18 cellular contexts compared by ENCODE assay signal in genomic region chr3:134697830-134698699, GRCh38. TPM values are rescaled to one million over a fixed set of nuclear protein-coding genes. Genes with fewer than 3 reads are reported as not detected.
DNase-seq lines count a peak whose midpoint lies in the region; ATAC-seq, FAIRE-seq and TF ChIP-seq lines count a peak whose summit lies in the region.
"Had no signal": no experiment of that assay in that cellular context is flagged by ENCODE, and none has a peak within 500 bp of the region (broad histone marks: within the 10 kb centered on the region; RNA-seq: fewer than 3 reads in every experiment).

No MANE protein-coding gene starts in this region.

- H3K36me3 Mint-ChIP-seq in MCF 10A (ENCODE audit: insufficient read depth, unreplicated experiment) = no peaks in the 10 kb centered on the region
- no peaks in the 10 kb centered on the region for H3K36me3 Mint-ChIP-seq in CD4-positive, alpha-beta memory T cell
- H3K36me3 Mint-ChIP-seq: CD14-positive monocyte had no signal

- intact Hi-C loops in breast epithelium (cut with DNase I; ENCODE audit: low total_unique reads) = no loop called here
- intact Hi-C loops in MCF 10A (cut with micrococcal nuclease) = no loop called here
- intact Hi-C loops in heart right ventricle (cut with DNase I) = loop anchor here in 3 of 10 donors (5.0 to 10.0 kb wide), 3 partner anchors 51 to 57 kb away; no protein-coding TSS in a partner anchor
- intact Hi-C loops in CD4-positive, alpha-beta memory T cell (cut with micrococcal nuclease) = no loop called here

- BruUV-seq in MCF 10A (replicated peaks; lab: Mats Ljungman, UMichigan) = no TSS peak

- H3K4me1 ChIP-seq in breast epithelium = no peaks in the 10 kb centered on the region
- peaks cover 0 to 67% (median 21%) of the 10 kb centered on the region in 9 donors for H3K4me1 ChIP-seq in heart right ventricle
- H3K4me1 ChIP-seq in suprapubic skin = peaks cover 66% of the 10 kb centered on the region
- no peaks in the 10 kb centered on the region for H3K4me1 ChIP-seq in CD4-positive, alpha-beta memory T cell (ENCODE audit: insufficient read depth, low read length)

- TF ChIP-seq EP300 in suprapubic skin (IDR thresholded peaks at IDR 0.05) = no peak

- WGBS in heart right ventricle, 2 donors = 47 to 67% methylated on average over 12 of the region's 12 CpGs
- 46% methylated on average over 12 of the region's 12 CpGs for WGBS in suprapubic skin

- H3K36me3 ChIP-seq in breast epithelium = no peaks in the 10 kb centered on the region
- H3K36me3 ChIP-seq in heart right ventricle = no peaks in the 10 kb centered on the region
- no peaks in the 10 kb centered on the region for H3K36me3 ChIP-seq in suprapubic skin
- H3K36me3 ChIP-seq in CD4-positive, alpha-beta memory T cell (ENCODE audit: insufficient read depth, low read length) = no peaks in the 10 kb centered on the region

- no peaks in the 10 kb centered on the region for H3K4me1 Mint-ChIP-seq in MCF 10A (ENCODE audit: insufficient read depth, unreplicated experiment)
- H3K4me1 Mint-ChIP-seq in CD4-positive, alpha-beta memory T cell = no peaks in the 10 kb centered on the region
- H3K4me1 Mint-ChIP-seq: CD14-positive monocyte had no signal

- H3K27ac Mint-ChIP-seq in MCF 10A (ENCODE audit: low read depth, unreplicated experiment) = no peak overlapping the region
- no peak overlapping the region for H3K27ac Mint-ChIP-seq in CD4-positive, alpha-beta memory T cell

- TF ChIP-seq CTCF in breast epithelium (IDR thresholded peaks at IDR 0.05) = no peak
- TF ChIP-seq CTCF in MCF 10A (IDR thresholded peaks at IDR 0.05; ENCODE audit: unreplicated experiment) = no peak
- peak in 3 of 9 donors; percentile 10 to 21 (median 16) for TF ChIP-seq CTCF in heart right ventricle (IDR thresholded peaks at IDR 0.05)
- TF ChIP-seq CTCF in suprapubic skin (IDR thresholded peaks at IDR 0.05) = no peak

- no peak overlapping the region for H3K4me3 Mint-ChIP-seq in MCF 10A (ENCODE audit: unreplicated experiment)
- no peak overlapping the region for H3K4me3 Mint-ChIP-seq in CD4-positive, alpha-beta memory T cell
- H3K4me3 Mint-ChIP-seq: CD14-positive monocyte had no signal

- no peak for FAIRE-seq in HTR-8/SVneo (lab: Jason Lieb, UNC)
- FAIRE-seq: H1 had no signal

- H3K4me3 ChIP-seq in breast epithelium = no peak overlapping the region
- no peak overlapping the region for H3K4me3 ChIP-seq in heart right ventricle
- no peak overlapping the region for H3K4me3 ChIP-seq in suprapubic skin
- no peak overlapping the region for H3K4me3 ChIP-seq in CD4-positive, alpha-beta memory T cell (ENCODE audit: low read length in 2 of 2)

- TF ChIP-seq POLR2A in breast epithelium (IDR thresholded peaks at IDR 0.05) = no peak
- no peak for TF ChIP-seq POLR2A in suprapubic skin (IDR thresholded peaks at IDR 0.05)

- POLR2A ChIA-PET in MCF 10A (lab: Yijun Ruan, JAX) = interaction anchor here (1.5 kb wide), 1 partner anchor 9 kb away, joined by 3 read pairs; no protein-coding TSS in a partner anchor
- POLR2A ChIA-PET in CD4-positive, alpha-beta memory T cell (lab: Charles Lee; ENCODE audit: partially characterized antibody) = no interaction called here

- ATAC-seq in heart right ventricle = peak; percentile 39 to 81 (median 66)

- peaks cover 23% of the 10 kb centered on the region for H3K27me3 Mint-ChIP-seq in MCF 10A (ENCODE audit: insufficient read depth, unreplicated experiment)
- H3K27me3 Mint-ChIP-seq in CD4-positive, alpha-beta memory T cell = peaks cover 3 to 5% of the 10 kb centered on the region in 2 donors

- no peaks in the 10 kb centered on the region for H3K9me3 ChIP-seq in breast epithelium
- H3K9me3 ChIP-seq in heart right ventricle = no peaks in the 10 kb centered on the region
- H3K9me3 ChIP-seq in suprapubic skin = no peaks in the 10 kb centered on the region
- no peaks in the 10 kb centered on the region for H3K9me3 ChIP-seq in CD4-positive, alpha-beta memory T cell (ENCODE audit: control insufficient read depth in 1 of 2, low read length in 2 of 2)

- H3K27ac ChIP-seq in breast epithelium (peak overlapping the region; percentile 23 to 66), heart right ventricle (peak overlapping the region in 8 of 10 donors; percentile 25 to 75 (median 57)), suprapubic skin (peak overlapping the region; percentile 72)
- no peak overlapping the region for H3K27ac ChIP-seq in CD4-positive, alpha-beta memory T cell (ENCODE audit: low read depth, low read length)
- H3K27ac ChIP-seq: 22Rv1 had no signal

- CTCF ChIA-PET in MCF 10A (lab: Yijun Ruan, JAX) = interaction anchor here (0.6 to 1.3 kb wide), 4 partner anchors 10 to 97 kb away, joined by 3 to 5 read pairs (median 3); no protein-coding TSS in a partner anchor
- CTCF ChIA-PET in CD4-positive, alpha-beta memory T cell (lab: Charles Lee; ENCODE audit: partially characterized antibody) = no interaction called here

- no peaks in the 10 kb centered on the region for H3K27me3 ChIP-seq in breast epithelium
- H3K27me3 ChIP-seq in heart right ventricle = no peaks in the 10 kb centered on the region
- H3K27me3 ChIP-seq in suprapubic skin = no peaks in the 10 kb centered on the region
- no peaks in the 10 kb centered on the region for H3K27me3 ChIP-seq in CD4-positive, alpha-beta memory T cell (ENCODE audit: insufficient read depth, low read length)

- peak in 1 of 2 donors; percentile 66 for DNase-seq in breast epithelium (ENCODE audit: low spot score in 2 of 2)
- DNase-seq in MCF 10A (ENCODE audit: unreplicated experiment) = no peak
- DNase-seq in heart right ventricle = no peak
- peak; percentile 53 for DNase-seq in midbrain (lab: John Stamatoyannopoulos, UW)
- no peak for DNase-seq in suprapubic skin (ENCODE audit: low spot score in 2 of 2)
- DNase-seq in hepatic stellate cell (ENCODE audit: low spot score) = no peak
- no peak for DNase-seq in CD4-positive, alpha-beta memory T cell
- no peak for DNase-seq in HTR-8/SVneo (ENCODE audit: insufficient read length, low spot score)
- DNase-seq: AML-193, DMS79 treated with DMSO at 0.1 percent for 48 hours, KG1, MV-4-11, NCI-H1694 treated with DMSO at 0.1 percent for 48 hours, NCI-H510A treated with DMSO at 0.1 percent for 48 hours, NCI-H774 had no signal

- H3K9me3 Mint-ChIP-seq in MCF 10A (ENCODE audit: unreplicated experiment) = no peaks in the 10 kb centered on the region
- H3K9me3 Mint-ChIP-seq in CD4-positive, alpha-beta memory T cell = peaks cover 0 to 2% (median 0%) of the 10 kb centered on the region in 8 donors

RNA-seq across cellular contexts. Expression of gene KY, which starts 47.2 kb away (rescaled TPM):
- 1 to 10 TPM in 1 of 3 donors, under 1 TPM in 1, not detected in 1; 0.33 to 1.2 TPM for total RNA-seq in breast epithelium
- total RNA-seq in MCF 10A (2022) = not detected in 2 replicates
- 10 to 100 TPM in 5 of 10 donors, 1 to 10 TPM in 5; 3.8 to 24.3 (median 10.5) TPM for total RNA-seq in heart right ventricle
- 1 to 10 TPM in 1 of 2 donors, under 1 TPM in 1; 0.46 to 3.4 TPM for polyA plus RNA-seq in heart right ventricle
- total RNA-seq in suprapubic skin = 10 to 100 TPM; 41.9 to 99.8 (median 53.9) TPM
- not detected for total RNA-seq in CD4-positive, alpha-beta memory T cell
- polyA plus RNA-seq in CD4-positive, alpha-beta memory T cell = not detected
- total RNA-seq: H1 had no signal
- polyA plus RNA-seq: H1 had no signal
